In the genomic region with DNA sequence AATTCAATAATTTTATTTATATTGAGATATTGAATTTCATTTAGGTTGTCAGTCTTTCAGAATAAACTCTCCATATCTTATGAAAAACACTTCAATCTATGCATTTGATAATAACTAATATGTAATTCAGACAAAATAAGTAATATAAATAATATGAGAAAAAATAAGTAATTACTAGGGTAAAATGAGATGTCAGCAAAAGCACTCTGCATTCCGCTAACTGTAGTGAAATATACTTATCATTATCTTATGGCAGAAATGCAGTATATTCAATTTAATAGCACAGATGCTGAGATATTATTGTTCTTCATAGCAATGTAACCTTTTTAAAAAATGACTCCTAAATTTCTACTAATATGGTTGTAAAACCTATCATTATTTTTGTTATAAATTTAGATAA, we compare ENCODE assay signal across 27 cellular contexts.
"Had no signal": no experiment of that assay in that cellular context is flagged by ENCODE, and none has a peak within 500 bp of the region (broad histone marks: within the 10 kb centered on the region; RNA-seq: fewer than 3 reads in every experiment).

No MANE protein-coding gene starts in this region.

- H3K4me1 ChIP-seq: colonic mucosa, esophagus muscularis mucosa, esophagus squamous epithelium, foreskin keratinocyte, gastrocnemius medialis, gastroesophageal sphincter, heart left ventricle, heart right ventricle had no signal

- FAIRE-seq: colon, endothelial cell of umbilical vein had no signal

- H3K27me3 Mint-ChIP-seq: dendritic cell treated with granulocyte-macrophage colony-stimulating factor and Interleukin-4, amounts not matched to agents 40 ng/mL and 50 ng/mL, for 4 days; effector memory CD8-positive, alpha-beta T cell had no signal

- ATAC-seq: effector memory CD8-positive, alpha-beta T cell; esophagus mucosa; foreskin keratinocyte; gastrocnemius medialis; gastroesophageal sphincter; heart left ventricle; heart right ventricle had no signal

- H3K27ac ChIP-seq: colonic mucosa, coronary artery, dorsolateral prefrontal cortex, epithelial cell of prostate, esophagus muscularis mucosa, esophagus squamous epithelium, foreskin keratinocyte, gastrocnemius medialis, gastroesophageal sphincter, heart left ventricle, heart right ventricle had no signal

- DNase-seq: colonic mucosa; cortex of kidney; dermis blood vessel endothelial cell; dorsolateral prefrontal cortex; effector CD4-positive, alpha-beta T cell; effector CD8-positive, alpha-beta T cell; effector memory CD4-positive, alpha-beta T cell; effector memory CD8-positive, alpha-beta T cell; endodermal cell; erythroblast; esophagus squamous epithelium; foreskin fibroblast; foreskin keratinocyte; foreskin melanocyte; gastrocnemius medialis; glutamatergic neuron; head of caudate nucleus; heart left ventricle; heart right ventricle had no signal

- H3K27ac Mint-ChIP-seq: dendritic cell treated with granulocyte-macrophage colony-stimulating factor and Interleukin-4, amounts not matched to agents 40 ng/mL and 50 ng/mL, for 4 days; effector memory CD8-positive, alpha-beta T cell; endodermal cell had no signal

- H3K36me3 ChIP-seq: colonic mucosa, esophagus muscularis mucosa, esophagus squamous epithelium, gastrocnemius medialis, gastroesophageal sphincter, heart left ventricle, heart right ventricle had no signal

- H3K4me3 ChIP-seq: colonic mucosa, coronary artery, dorsolateral prefrontal cortex, esophagus muscularis mucosa, esophagus squamous epithelium, gastrocnemius medialis, gastroesophageal sphincter, heart left ventricle, heart right ventricle had no signal

- H3K4me1 Mint-ChIP-seq: endodermal cell had no signal

- H3K4me3 Mint-ChIP-seq: dendritic cell treated with granulocyte-macrophage colony-stimulating factor and Interleukin-4, amounts not matched to agents 40 ng/mL and 50 ng/mL, for 4 days; effector memory CD8-positive, alpha-beta T cell; endodermal cell had no signal

- H3K9me3 ChIP-seq: colonic mucosa, esophagus muscularis mucosa, esophagus squamous epithelium, gastrocnemius medialis, gastroesophageal sphincter, heart left ventricle, heart right ventricle had no signal

- H3K27me3 ChIP-seq: colonic mucosa, dorsolateral prefrontal cortex, esophagus muscularis mucosa, esophagus squamous epithelium, foreskin keratinocyte, gastrocnemius medialis, gastroesophageal sphincter, heart left ventricle, heart right ventricle had no signal

- H3K9me3 Mint-ChIP-seq: dendritic cell treated with granulocyte-macrophage colony-stimulating factor and Interleukin-4, amounts not matched to agents 40 ng/mL and 50 ng/mL, for 4 days; endodermal cell had no signal
